29 cellular contexts compared by ENCODE assay signal in the genomic region with DNA sequence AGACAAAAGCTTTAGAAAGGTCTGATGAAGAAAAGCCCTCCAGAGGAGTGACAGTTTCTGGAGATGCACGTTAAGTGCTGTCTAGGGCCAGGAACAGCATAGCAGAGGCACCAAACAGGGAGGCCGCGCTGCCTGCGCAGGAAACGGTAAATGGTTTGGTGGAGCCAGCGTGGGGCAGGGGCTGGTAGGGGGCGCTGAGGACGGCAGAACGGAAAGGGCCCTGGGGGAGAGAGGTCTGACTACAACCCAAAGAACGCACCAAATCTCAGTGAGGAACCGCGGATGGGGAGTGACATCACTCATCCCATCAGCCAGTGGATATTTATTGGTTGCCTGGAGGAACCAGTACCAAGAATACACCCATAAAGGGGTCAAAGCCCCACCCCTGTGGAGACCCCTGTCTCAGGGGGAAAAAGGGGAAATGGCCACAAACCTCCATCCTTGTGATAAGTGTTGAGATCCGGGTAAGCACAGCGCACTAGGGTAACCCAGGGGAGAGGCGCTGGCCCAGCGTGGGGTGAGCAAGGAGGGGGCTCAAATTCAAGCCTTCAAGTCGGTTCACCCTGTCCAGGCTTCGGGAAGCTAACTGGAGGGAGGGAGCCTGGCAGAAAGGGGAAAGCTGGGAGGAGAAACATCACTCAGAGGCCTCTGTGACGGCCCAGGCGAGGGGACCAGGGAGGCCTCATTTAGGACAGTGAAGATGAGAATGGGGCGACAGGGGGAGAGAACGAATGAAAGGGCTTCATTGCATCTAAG.
"Had no signal": no experiment of that assay in that cellular context is flagged by ENCODE, and none has a peak within 500 bp of the region (broad histone marks: within the 10 kb centered on the region; RNA-seq: fewer than 3 reads in every experiment).

No MANE protein-coding gene starts in this region.

- H3K27ac ChIP-seq: breast epithelium, gastroesophageal sphincter, hepatocyte, ovary, prostate gland, SJSA1, stomach, suprapubic skin, uterus had no signal

- H3K4me1 Mint-ChIP-seq: activated naive CD8-positive, alpha-beta T cell treated with anti-CD3 and anti-CD28 coated beads, Interleukin-2, amount 10 ng/mL, durations not matched to agents 7 days and 5 days; central memory CD8-positive, alpha-beta T cell; nephron progenitor cell had no signal

- H3K27ac Mint-ChIP-seq: activated naive CD4-positive, alpha-beta T cell treated with anti-CD3 and anti-CD28 coated beads for 36 hours; activated naive CD8-positive, alpha-beta T cell treated with anti-CD3 and anti-CD28 coated beads, Interleukin-2, amount 10 ng/mL, durations not matched to agents 7 days and 5 days; nephron progenitor cell; T-helper 2 cell treated with Interferon-gamma antibody and Interleukin-4, amounts not matched to agents 5 μg/mL and 100 μg/mL, for 36 hours; type B pancreatic cell had no signal

- H3K36me3 ChIP-seq: breast epithelium, gastroesophageal sphincter, ovary, prostate gland, SJSA1, stomach, suprapubic skin, uterus had no signal

- H3K27me3 ChIP-seq: breast epithelium, gastroesophageal sphincter, hepatocyte, ovary, stomach, uterus had no signal

- H3K36me3 Mint-ChIP-seq: activated naive CD8-positive, alpha-beta T cell treated with anti-CD3 and anti-CD28 coated beads, Interleukin-2, amount 10 ng/mL, durations not matched to agents 7 days and 5 days; type B pancreatic cell had no signal

- H3K4me3 Mint-ChIP-seq: activated naive CD4-positive, alpha-beta T cell treated with anti-CD3 and anti-CD28 coated beads for 36 hours; activated naive CD8-positive, alpha-beta T cell treated with anti-CD3 and anti-CD28 coated beads, Interleukin-2, amount 10 ng/mL, durations not matched to agents 7 days and 5 days; central memory CD8-positive, alpha-beta T cell; nephron progenitor cell; T-helper 2 cell treated with Interferon-gamma antibody and Interleukin-4, amounts not matched to agents 5 μg/mL and 100 μg/mL, for 36 hours; type B pancreatic cell had no signal

- H3K27me3 Mint-ChIP-seq: activated naive CD8-positive, alpha-beta T cell treated with anti-CD3 and anti-CD28 coated beads, Interleukin-2, amount 10 ng/mL, durations not matched to agents 7 days and 5 days; type B pancreatic cell had no signal

- H3K4me3 ChIP-seq: breast epithelium, gastroesophageal sphincter, hepatocyte, ovary, prostate gland, SJSA1, stomach, suprapubic skin, uterus had no signal

- H3K4me1 ChIP-seq: breast epithelium, gastroesophageal sphincter, prostate gland, SJSA1, stomach, uterus had no signal

- DNase-seq: activated CD4-positive, alpha-beta T cell treated with anti-CD3 and anti-CD28 coated beads for 4 hours; activated CD4-positive, alpha-beta T cell treated with anti-CD3 and anti-CD28 coated beads, Interleukin-2, amount 50 U/mL, for 4 hours; activated CD4-positive, CD25-positive, alpha-beta regulatory T cell; activated effector memory CD4-positive, alpha-beta T cell treated with Interleukin-2 at 50 U/mL for 16 hours; activated naive CD4-positive, alpha-beta T cell treated with anti-CD3 and anti-CD28 coated beads for 36 hours; activated naive CD8-positive, alpha-beta T cell treated with anti-CD3 and anti-CD28 coated beads, Interleukin-2, amount 10 ng/mL, durations not matched to agents 7 days and 5 days; activated T-cell treated with anti-CD3 and anti-CD28 coated beads for 4 hours; amniotic stem cell; effector memory CD4-positive, alpha-beta T cell; islet precursor cell; left cardiac atrium; left ventricle myocardium superior; mammary epithelial cell; nephron progenitor cell; ovary; stimulated activated CD4-positive, alpha-beta T cell treated with anti-CD3 and anti-CD28 coated beads, Interleukin-15, amount 100 ng/mL, for 24 hours; stimulated activated CD4-positive, alpha-beta T cell treated with anti-CD3 and anti-CD28 coated beads, Interleukin-2, amount 100 ng/mL, for 24 hours; stomach; T-helper 1 cell; uterus had no signal

- ATAC-seq: gastroesophageal sphincter, left cardiac atrium, left ventricle myocardium superior had no signal

- H3K9me3 Mint-ChIP-seq: activated naive CD4-positive, alpha-beta T cell treated with anti-CD3 and anti-CD28 coated beads for 36 hours; activated naive CD8-positive, alpha-beta T cell treated with anti-CD3 and anti-CD28 coated beads, Interleukin-2, amount 10 ng/mL, durations not matched to agents 7 days and 5 days; central memory CD8-positive, alpha-beta T cell; T-helper 2 cell treated with Interferon-gamma antibody and Interleukin-4, amounts not matched to agents 5 μg/mL and 100 μg/mL, for 36 hours; type B pancreatic cell had no signal

- H3K9me3 ChIP-seq: ovary, prostate gland, SJSA1, suprapubic skin, uterus had no signal
